ENCODE assay signal across 1 cellular context in genomic region chr14:99124482-99125104, GRCh38.
TF ChIP-seq lines count a peak whose summit lies in the region.

No MANE protein-coding gene starts in this region.

TF ChIP-seq in H1, 55 proteins besides CTCF, POLR2A, EP300 and RAD21 (continued from another document):
- no peak for TF ChIP-seq MAFK (IDR thresholded peaks at IDR 0.05; ENCODE audit: low read depth, low read length)
- no peak for TF ChIP-seq USF2 (IDR thresholded peaks at IDR 0.05; ENCODE audit: low read length)
- TF ChIP-seq ZNF274 (IDR thresholded peaks at IDR 0.05; ENCODE audit: borderline replicate concordance, extremely low read depth, low read length), result no peak
- no peak for TF ChIP-seq KDM1A (IDR thresholded peaks at IDR 0.05; ENCODE audit: borderline replicate concordance, low read length)
- TF ChIP-seq RBBP5 (IDR thresholded peaks at IDR 0.05; ENCODE audit: borderline replicate concordance, low read depth, low read length), result no peak
- TF ChIP-seq CBX8 (IDR thresholded peaks at IDR 0.05; ENCODE audit: borderline replicate concordance, low read depth, low read length), result no peak
- TF ChIP-seq GTF2F1 (IDR thresholded peaks at IDR 0.05; ENCODE audit: borderline replicate concordance, low read depth, low read length), result no peak
- TF ChIP-seq ATF3 (IDR thresholded peaks at IDR 0.05; ENCODE audit: insufficient read depth, low read depth, low read length), result no peak
- no peak for TF ChIP-seq SP1 (IDR thresholded peaks at IDR 0.05; ENCODE audit: low read depth, low read length)
- TF ChIP-seq EGR1 (IDR thresholded peaks at IDR 0.05; ENCODE audit: borderline replicate concordance, low read depth, low read length), result no peak
- no peak for TF ChIP-seq FOSL1 (IDR thresholded peaks at IDR 0.05; ENCODE audit: insufficient read depth, low read depth, low read length)
- TF ChIP-seq TBP (IDR thresholded peaks at IDR 0.05; ENCODE audit: low read depth, low read length), result no peak
- TF ChIP-seq JUND (IDR thresholded peaks at IDR 0.05; ENCODE audit: low read length), result no peak
- no peak for TF ChIP-seq CTBP2 (IDR thresholded peaks at IDR 0.05; ENCODE audit: borderline replicate concordance, insufficient read depth, insufficient read length, low read length)
TF ChIP-seq in H1: peak in this region for 0.
